In genomic region chr19:681029-681626, GRCh38 we compare ENCODE assay signal across 6 cellular contexts. TPM values are rescaled to one million over a fixed set of nuclear protein-coding genes. Genes with fewer than 3 reads are reported as not detected.
DNase-seq lines count a peak whose midpoint lies in the region; ATAC-seq and TF ChIP-seq lines count a peak whose summit lies in the region.

No MANE protein-coding gene starts in this region.

- no peaks in the 10 kb centered on the region for H3K36me3 ChIP-seq in PC-3 (ENCODE audit: low read depth, low read length)
- H3K36me3 ChIP-seq in fibroblast of lung (ENCODE audit: control insufficient read depth, insufficient read depth, low read length), result no peaks in the 10 kb centered on the region

- POLR2A ChIA-PET in PC-3 (lab: Charles Lee; ENCODE audit: unreplicated experiment), result interaction anchor here (0.6 kb wide), 2 partner anchors 19 to 109 kb away, joined by 4 to 8 read pairs; no protein-coding TSS in a partner anchor

- ATAC-seq in PC-3 (peak; percentile 33), HG02642 (IDR thresholded peaks at IDR 0.05; ENCODE audit: poor library complexity, unreplicated experiment) (no peak), HG03196 (IDR thresholded peaks at IDR 0.05; ENCODE audit: unreplicated experiment) (no peak)

- TF ChIP-seq CTCF in PC-3 (conservative IDR thresholded peaks at IDR 0.05; ENCODE audit: low read depth, low read length) (no peak), fibroblast of lung (conservative IDR thresholded peaks at IDR 0.05 in 1 of 2, IDR thresholded peaks at IDR 0.05 in 1 of 2; ENCODE audit: low read depth in 1 of 2, low read length in 2 of 2) (no peak)

- intact Hi-C loops in PC-3 (cut with micrococcal nuclease), result no loop called here

- H3K27ac ChIP-seq in PC-3 (ENCODE audit: low read length) (peak overlapping the region; percentile 67; the same call in 1 of the 2 replicates), fibroblast of lung (ENCODE audit: insufficient read depth, low read length) (peak overlapping the region; percentile 87)

- BruUV-seq in PC-3 (replicated peaks; lab: Mats Ljungman, UMichigan), result no TSS peak

- H3K79me2 ChIP-seq in PC-3 (ENCODE audit: low read length) (peaks cover 26% of the 10 kb centered on the region), fibroblast of lung (ENCODE audit: control insufficient read depth, insufficient read depth, low read length) (peaks cover 2% of the 10 kb centered on the region)

- H3K4me3 ChIP-seq in PC-3 (ENCODE audit: low read length), result peak overlapping the region; percentile 54; the same call in 1 of the 2 replicates
- peak overlapping the region in 1 of 4 experiments; percentile 61 for H3K4me3 ChIP-seq in fibroblast of lung (replicated peaks in 1 of 4; ENCODE audit: control extremely low read depth in 1 of 4, insufficient read depth in 1 of 4, low read depth in 3 of 4, low read length in 4 of 4)

- H3K4me2 ChIP-seq in PC-3 (ENCODE audit: low read length) (0 out of 2 replicates have a peak overlapping the region, but pooled peaks have one; percentile 80), fibroblast of lung (ENCODE audit: extremely low read depth, insufficient read depth, low read length) (peak overlapping the region; percentile 87)

- H3K9me3 ChIP-seq in PC-3 (ENCODE audit: low read length) (no peaks in the 10 kb centered on the region), fibroblast of lung (ENCODE audit: control insufficient read depth, insufficient read depth, low read depth, low read length) (no peaks in the 10 kb centered on the region)

- DNase-seq in COLO829 (ENCODE audit: low spot score) (peak; percentile 96), PC-3 (peak; percentile 86), fibroblast of lung (ENCODE audit: low read depth in 2 of 2) (no peak)
- peak; percentile 93 for DNase-seq in stimulated activated CD4-positive, alpha-beta T cell treated with anti-CD3 and anti-CD28 coated beads, Interleukin-4, amount 100 ng/mL, for 1 hour

- no peaks in the 10 kb centered on the region for H3K9me2 ChIP-seq in PC-3 (replicated peaks; ENCODE audit: low read length)

- H3K9ac ChIP-seq in PC-3 (ENCODE audit: low read length), result no peak overlapping the region; the same call in 1 of the 2 replicates
- H3K9ac ChIP-seq in fibroblast of lung (ENCODE audit: insufficient read depth, low read length), result no peak overlapping the region

- H2AFZ ChIP-seq in PC-3 (ENCODE audit: low read length) (no peak overlapping the region), fibroblast of lung (ENCODE audit: low read length) (no peak overlapping the region)

- CTCF ChIA-PET in PC-3 (lab: Charles Lee), result no interaction called here

- H3K27me3 ChIP-seq in PC-3 (ENCODE audit: low read length) (no peaks in the 10 kb centered on the region), fibroblast of lung (ENCODE audit: control insufficient read depth, insufficient read depth, low read length) (no peaks in the 10 kb centered on the region)

- H3F3A ChIP-seq in PC-3 (ENCODE audit: low read length, unreplicated experiment), result no peaks in the 10 kb centered on the region

- no peaks in the 10 kb centered on the region for H4K20me1 ChIP-seq in PC-3 (ENCODE audit: low read length)
- no peaks in the 10 kb centered on the region for H4K20me1 ChIP-seq in fibroblast of lung (ENCODE audit: control insufficient read depth, extremely low read depth, insufficient read depth, low read length)

- H3K4me1 ChIP-seq in PC-3 (ENCODE audit: insufficient read depth, low read length), result peaks cover 18% of the 10 kb centered on the region
- H3K4me1 ChIP-seq in fibroblast of lung (ENCODE audit: control insufficient read depth, extremely low read depth, insufficient read depth, low read length), result peaks cover 11% of the 10 kb centered on the region

RNA-seq across cellular contexts. Expression of gene FSTL3, which starts 4.9 kb away (rescaled TPM):
- total RNA-seq in PC-3 (2014; rRNA removed), result 49.9 and 53.3 TPM in 2 replicates
- 26.8 and 36.5 TPM in 2 replicates for total RNA-seq in fibroblast of lung
- polyA plus RNA-seq in fibroblast of lung, result 10.2 and 18.6 TPM in 2 replicates
- polyA plus RNA-seq in fibroblast of lung (2012), result 16.7 and 28.3 TPM in 2 replicates
- polyA minus RNA-seq in fibroblast of lung (ENCODE audit: low replicate concordance), result 11.8 and 20.3 TPM in 2 replicates

RNA-seq across cellular contexts. Expression of gene PRSS57, which starts 14.1 kb away (rescaled TPM):
- not detected in 2 replicates for total RNA-seq in PC-3 (2014; rRNA removed)
- total RNA-seq in fibroblast of lung, result not detected in 2 replicates
- not detected in 2 replicates for polyA plus RNA-seq in fibroblast of lung
- not detected in 2 replicates for polyA plus RNA-seq in fibroblast of lung (2012)
- polyA minus RNA-seq in fibroblast of lung (ENCODE audit: low replicate concordance), result not detected in 2 replicates

RNA-seq across cellular contexts. Expression of gene RNF126, which starts 18.1 kb away (rescaled TPM):
- 86.4 and 89.2 TPM in 2 replicates for total RNA-seq in PC-3 (2014; rRNA removed)
- total RNA-seq in fibroblast of lung, result 12.1 and 18.0 TPM in 2 replicates
- polyA plus RNA-seq in fibroblast of lung, result 7.8 and 10.7 TPM in 2 replicates
- 23.5 and 35.0 TPM in 2 replicates for polyA plus RNA-seq in fibroblast of lung (2012)
- 9.1 and 10.1 TPM in 2 replicates for polyA minus RNA-seq in fibroblast of lung (ENCODE audit: low replicate concordance)

RNA-seq across cellular contexts. Expression of gene PALM, which starts 27.6 kb away (rescaled TPM):
- total RNA-seq in PC-3 (2014; rRNA removed) (10.8 and 13.0 TPM in 2 replicates), fibroblast of lung (8.3 and 22.1 TPM in 2 replicates)
- polyA plus RNA-seq in fibroblast of lung, result 1.0 and 3.2 TPM in 2 replicates
- polyA plus RNA-seq in fibroblast of lung (2012), result 7.0 and 14.1 TPM in 2 replicates
- polyA minus RNA-seq in fibroblast of lung (ENCODE audit: low replicate concordance), result 3.4 and 3.6 TPM in 2 replicates

RNA-seq across cellular contexts. Expression of gene FGF22, which starts 41.4 kb away (rescaled TPM):
- total RNA-seq in PC-3 (2014; rRNA removed), result 0.81 and 1.3 TPM in 2 replicates
- under 0.01 TPM in 1 of 2 replicates, not detected in the other for total RNA-seq in fibroblast of lung
- polyA plus RNA-seq in fibroblast of lung, result 0.06 TPM in 1 of 2 replicates, not detected in the other
- 0.24 TPM in 1 of 2 replicates, not detected in the other for polyA plus RNA-seq in fibroblast of lung (2012)
- polyA minus RNA-seq in fibroblast of lung (ENCODE audit: low replicate concordance), result not detected in 2 replicates

Comparison
In these comparisons a context has a peak if more than half of its experiments do, and no peak if none do; other contexts are left out.
1. DNase-seq: peak in COLO829 (single experiment), PC-3 (single experiment) and stimulated activated CD4-positive, alpha-beta T cell treated with anti-CD3 and anti-CD28 coated beads, Interleukin-4, amount 100 ng/mL, for 1 hour (single experiment); none in fibroblast of lung (0 of 2).